15 cellular contexts compared by ENCODE assay signal in the genomic region with DNA sequence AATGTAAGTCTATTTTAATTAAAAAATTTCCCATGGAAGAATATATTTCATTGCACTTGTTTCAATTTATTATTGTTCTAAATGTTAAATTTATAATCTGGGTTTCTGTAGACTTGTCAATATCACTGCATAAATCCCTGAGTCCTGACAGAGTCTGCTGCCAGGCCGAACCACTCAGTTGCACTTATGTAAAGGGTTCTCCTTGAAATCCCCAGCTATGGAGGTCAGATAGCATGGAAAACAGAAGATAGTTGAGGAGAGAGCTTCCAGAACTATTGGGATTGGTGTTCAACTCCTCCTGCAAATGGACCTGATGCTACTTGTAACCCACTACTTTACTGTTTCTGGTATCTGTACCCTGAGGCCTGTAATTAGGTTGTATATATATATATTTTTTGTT. TPM values are rescaled to one million over a fixed set of nuclear protein-coding genes. Genes with fewer than 3 reads are reported as not detected.
A peak's percentile ranks its signal among the peaks of the same experiment; 100 is the strongest.
DNase-seq lines count a peak whose midpoint lies in the region; ATAC-seq and TF ChIP-seq lines count a peak whose summit lies in the region.
"Had no signal": no experiment of that assay in that cellular context is flagged by ENCODE, and none has a peak within 500 bp of the region (broad histone marks: within the 10 kb centered on the region; RNA-seq: fewer than 3 reads in every experiment).

No MANE protein-coding gene starts in this region.

- no peaks in the 10 kb centered on the region for H3K27me3 ChIP-seq in heart left ventricle
- H3K27me3 ChIP-seq in left ventricle myocardium inferior (ENCODE audit: low read depth), result no peaks in the 10 kb centered on the region
- H3K27me3 ChIP-seq in sigmoid colon, result no peaks in the 10 kb centered on the region
- no peaks in the 10 kb centered on the region for H3K27me3 ChIP-seq in suprapubic skin

- H3K27ac ChIP-seq in heart left ventricle (no peak overlapping the region), left ventricle myocardium inferior (replicated peaks) (peak overlapping the region; percentile 29), sigmoid colon (no peak overlapping the region), suprapubic skin (no peak overlapping the region)
- H3K27ac ChIP-seq: 22Rv1, C4-2B had no signal

- H3K4me1 ChIP-seq in heart left ventricle (peaks cover 0 to 7% (median 0%) of the 10 kb centered on the region in 12 donors), left ventricle myocardium inferior (peaks cover 20% of the 10 kb centered on the region), sigmoid colon (no peaks in the 10 kb centered on the region), suprapubic skin (no peaks in the 10 kb centered on the region)
- H3K4me1 ChIP-seq: HAP-1 had no signal

- peaks cover 0 to 24% (median 18%) of the 10 kb centered on the region in 9 donors for H3K36me3 ChIP-seq in heart left ventricle
- peaks cover 15% of the 10 kb centered on the region for H3K36me3 ChIP-seq in left ventricle myocardium inferior
- H3K36me3 ChIP-seq in sigmoid colon, result peaks cover 4 to 27% (median 11%) of the 10 kb centered on the region in 4 donors
- H3K36me3 ChIP-seq in suprapubic skin, result peaks cover 20% of the 10 kb centered on the region
- H3K36me3 ChIP-seq: HAP-1 had no signal

- peak in 3 of 4 donors; percentile 45 to 65 (median 59) for ATAC-seq in heart left ventricle
- ATAC-seq: A549 had no signal

- TF ChIP-seq EP300 in sigmoid colon (IDR thresholded peaks at IDR 0.05) (no peak), suprapubic skin (IDR thresholded peaks at IDR 0.05) (no peak)

- 47 to 70% (median 63%) methylated on average over 1 of the region's 1 CpG for WGBS in heart left ventricle, 4 donors
- WGBS in sigmoid colon, 2 donors, result 93 to 99% methylated on average over 1 of the region's 1 CpG
- whole genome bisulfite sequencing in suprapubic skin, result 96% methylated on average over 1 of the region's 1 CpG

- TF ChIP-seq CTCF in heart left ventricle (IDR thresholded peaks at IDR 0.05) (no peak), left ventricle myocardium inferior (IDR thresholded peaks at IDR 0.05; ENCODE audit: borderline replicate concordance) (no peak), sigmoid colon (IDR thresholded peaks at IDR 0.05) (no peak), suprapubic skin (IDR thresholded peaks at IDR 0.05) (no peak)

- TF ChIP-seq POLR2A in heart left ventricle (IDR thresholded peaks at IDR 0.05), result no peak
- TF ChIP-seq POLR2A in sigmoid colon (IDR thresholded peaks at IDR 0.05), result no peak
- TF ChIP-seq POLR2A in suprapubic skin (IDR thresholded peaks at IDR 0.05), result no peak

- peak; percentile 9 for DNase-seq in activated CD8-positive, alpha-beta memory T cell treated with anti-CD3 and anti-CD28 coated beads for 24 hours
- no peak for DNase-seq in activated CD8-positive, alpha-beta memory T cell treated with anti-CD3 and anti-CD28 coated beads, Interleukin-2, amount 50 U/mL, for 4 hours
- peak in 1 of 5 donors; percentile 13 for DNase-seq in heart left ventricle
- DNase-seq in cardiac septum (ENCODE audit: low spot score), result no peak
- no peak for DNase-seq in left ventricle myocardium inferior
- DNase-seq in sigmoid colon, result peak; percentile 17
- DNase-seq in suprapubic skin (ENCODE audit: low spot score in 2 of 2), result no peak
- DNase-seq in HUDEP-2 (lab: John Stamatoyannopoulos, UW; ENCODE audit: unreplicated experiment in 76 of 76), result no peak
- DNase-seq: AML-193; Caco-2; CD4-positive, alpha-beta T cell had no signal

- H3K9me3 ChIP-seq in heart left ventricle, result no peaks in the 10 kb centered on the region
- no peaks in the 10 kb centered on the region for H3K9me3 ChIP-seq in left ventricle myocardium inferior (replicated peaks)
- H3K9me3 ChIP-seq in sigmoid colon, result no peaks in the 10 kb centered on the region
- H3K9me3 ChIP-seq in suprapubic skin, result no peaks in the 10 kb centered on the region
- H3K9me3 ChIP-seq: A549, Caco-2, HAP-1 had no signal

- intact Hi-C loops in heart left ventricle (cut with DNase I) (no loop called here), cardiac septum (cut with DNase I) (no loop called here), left ventricle myocardium inferior (cut with micrococcal nuclease) (no loop called here), sigmoid colon (cut with DNase I) (no loop called here)

- H3K4me3 ChIP-seq in heart left ventricle (no peak overlapping the region), left ventricle myocardium inferior (no peak overlapping the region), sigmoid colon (no peak overlapping the region), suprapubic skin (no peak overlapping the region)
- H3K4me3 ChIP-seq: A549, HAP-1 had no signal

RNA-seq across cellular contexts. Expression of a gene that starts 37.2 kb away (rescaled TPM):
- total RNA-seq in heart left ventricle, result 10 to 100 TPM in 8 of 9 donors, 1 to 10 TPM in 1; 8.8 to 19.9 (median 14.1) TPM
- 1 to 10 TPM; 4.4 to 9.9 TPM for polyA plus RNA-seq in heart left ventricle
- 16.8 TPM for total RNA-seq in cardiac septum
- total RNA-seq in left ventricle myocardium inferior, result 14.1 TPM
- 10 to 100 TPM; 28.8 to 33.5 (median 29.8) TPM for total RNA-seq in sigmoid colon
- polyA plus RNA-seq in sigmoid colon, result 10 to 100 TPM; 16.4 to 18.6 (median 17.6) TPM
- 100 to 1,000 TPM in 1 of 4 donors, 10 to 100 TPM in 3; 39.0 to 113 (median 43.9) TPM for total RNA-seq in suprapubic skin

Comparison
In these comparisons a context has a peak if more than half of its experiments do, and no peak if none do; other contexts are left out.
1. DNase-seq: peak in activated CD8-positive, alpha-beta memory T cell treated with anti-CD3 and anti-CD28 coated beads for 24 hours (single experiment) and sigmoid colon (single experiment); none in activated CD8-positive, alpha-beta memory T cell treated with anti-CD3 and anti-CD28 coated beads, Interleukin-2, amount 50 U/mL, for 4 hours (single experiment), cardiac septum (single experiment), left ventricle myocardium inferior (single experiment), suprapubic skin (0 of 2) and HUDEP-2 (0 of 76).